ENCODE assay signal across 19 cellular contexts in genomic region chr6:144053601-144054000, GRCh38. TPM values are rescaled to one million over a fixed set of nuclear protein-coding genes. Genes with fewer than 3 reads are reported as not detected.
A peak's percentile ranks its signal among the peaks of the same experiment; 100 is the strongest.
DNase-seq lines count a peak whose midpoint lies in the region; ATAC-seq and TF ChIP-seq lines count a peak whose summit lies in the region.
"Had no signal": no experiment of that assay in that cellular context is flagged by ENCODE, and none has a peak within 500 bp of the region (broad histone marks: within the 10 kb centered on the region; RNA-seq: fewer than 3 reads in every experiment).

No MANE protein-coding gene starts in this region.

- H3K9ac ChIP-seq in PC-3 (ENCODE audit: low read length): no peak overlapping the region
- H3K9ac ChIP-seq: BLaER1, GM23248 had no signal

- no peak for TF ChIP-seq POLR2A in NB4 (IDR thresholded peaks at IDR 0.05; ENCODE audit: extremely low read depth, insufficient read length)

- H3K4me1 ChIP-seq in PC-3 (ENCODE audit: insufficient read depth, low read length): no peaks in the 10 kb centered on the region
- H3K4me1 ChIP-seq: BLaER1 had no signal

- H3K4me3 ChIP-seq in NB4 (ENCODE audit: low read depth, low read length) (no peak overlapping the region), PC-3 (ENCODE audit: low read length) (no peak overlapping the region)
- H3K4me3 ChIP-seq: BLaER1, GM23248, PC-9 had no signal

- H3K36me3 ChIP-seq in PC-3 (ENCODE audit: low read depth, low read length): no peaks in the 10 kb centered on the region
- H3K36me3 ChIP-seq: BLaER1 had no signal

- no TSS peak for BruUV-seq in PC-3 (replicated peaks; lab: Mats Ljungman, UMichigan)

- TF ChIP-seq CTCF in NB4 (IDR thresholded peaks at IDR 0.05; ENCODE audit: low read depth, low read length) (no peak), PC-3 (conservative IDR thresholded peaks at IDR 0.05; ENCODE audit: low read depth, low read length) (no peak)

- peaks cover 3 to 12% of the 10 kb centered on the region in 2 donors for H3K36me3 Mint-ChIP-seq in activated T-cell treated with anti-CD3 and anti-CD28 coated beads, Interleukin-2, amount 50 U/mL, for 72 hours (ENCODE audit: insufficient read depth in 2 of 2)
- H3K36me3 Mint-ChIP-seq in immature natural killer cell: peaks cover 0 to 4% (median 0%) of the 10 kb centered on the region in 3 donors

- peaks cover 2 to 9% of the 10 kb centered on the region in 2 donors for H3K9me3 Mint-ChIP-seq in activated T-cell treated with anti-CD3 and anti-CD28 coated beads, Interleukin-2, amount 50 U/mL, for 72 hours
- H3K9me3 Mint-ChIP-seq in immature natural killer cell: peaks cover 0 to 2% (median 0%) of the 10 kb centered on the region in 6 donors

- no peaks in the 10 kb centered on the region for H3K9me3 ChIP-seq in PC-3 (ENCODE audit: low read length)

- no peaks in the 10 kb centered on the region for H3K9me2 ChIP-seq in PC-3 (replicated peaks; ENCODE audit: low read length)

- H4K20me1 ChIP-seq in PC-3 (ENCODE audit: low read length): no peaks in the 10 kb centered on the region
- H4K20me1 ChIP-seq: BLaER1 had no signal

- no peak overlapping the region for H2AFZ ChIP-seq in PC-3 (ENCODE audit: low read length)
- H2AFZ ChIP-seq: GM23248, PC-9 had no signal

- no peak overlapping the region for H3K4me2 ChIP-seq in PC-3 (ENCODE audit: low read length)
- H3K4me2 ChIP-seq: BLaER1, PC-9 had no signal

- no peak for ATAC-seq in activated T-cell treated with anti-CD3 and anti-CD28 coated beads, Interleukin-2, amount 50 U/mL, for 72 hours (replicated peaks in 1 of 2)
- no peak for ATAC-seq in PC-3
- no peak for ATAC-seq in GM18873 (IDR thresholded peaks at IDR 0.05; ENCODE audit: low FRiP score, unreplicated experiment)

- intact Hi-C loops in PC-3 (cut with micrococcal nuclease): no loop called here

- peak overlapping the region in 1 of 2 donors; percentile 24 for H3K4me3 Mint-ChIP-seq in activated T-cell treated with anti-CD3 and anti-CD28 coated beads, Interleukin-2, amount 50 U/mL, for 72 hours
- peak overlapping the region in 2 of 5 donors; percentile 5 to 85 for H3K4me3 Mint-ChIP-seq in immature natural killer cell

- DNase-seq in activated T-cell treated with anti-CD3 and anti-CD28 coated beads, Interleukin-2, amount 50 U/mL, for 72 hours: no peak
- DNase-seq in activated T-cell treated with anti-CD3 and anti-CD28 coated beads for 4 hours: no peak
- peak; percentile 35 for DNase-seq in NB4 (ENCODE audit: low read depth)
- no peak for DNase-seq in immature natural killer cell
- no peak for DNase-seq in cerebellar nuclear complex (lab: John Stamatoyannopoulos, UW)
- no peak for DNase-seq in PC-3
- DNase-seq: DND-41, GDM1, GM23248, HCEC 1CT, IMR-90, MM.1S, NCI-H1417, NCI-H1930, NCI-H226, NCI-H524, PC-9 had no signal

- peaks cover 47% of the 10 kb centered on the region for H3K4me1 Mint-ChIP-seq in activated T-cell treated with anti-CD3 and anti-CD28 coated beads, Interleukin-2, amount 50 U/mL, for 72 hours (ENCODE audit: low read depth)
- H3K4me1 Mint-ChIP-seq in immature natural killer cell: peaks cover 35 to 38% of the 10 kb centered on the region in 2 donors

- H3K27me3 Mint-ChIP-seq in activated T-cell treated with anti-CD3 and anti-CD28 coated beads, Interleukin-2, amount 50 U/mL, for 72 hours (ENCODE audit: low read depth): no peaks in the 10 kb centered on the region
- peaks cover 3 to 6% (median 4%) of the 10 kb centered on the region in 3 donors for H3K27me3 Mint-ChIP-seq in immature natural killer cell (ENCODE audit: low read depth in 3 of 3)

- CTCF ChIA-PET in PC-3 (lab: Charles Lee): no interaction called here

- H3K27ac ChIP-seq in PC-3 (ENCODE audit: low read length): no peak overlapping the region
- H3K27ac ChIP-seq: BLaER1, GM23248, PC-9 had no signal

- H3F3A ChIP-seq in PC-3 (ENCODE audit: low read length, unreplicated experiment): no peaks in the 10 kb centered on the region

- no peaks in the 10 kb centered on the region for H3K27me3 ChIP-seq in PC-3 (ENCODE audit: low read length)
- H3K27me3 ChIP-seq: BLaER1 had no signal

- H3K79me2 ChIP-seq in PC-3 (ENCODE audit: low read length): no peaks in the 10 kb centered on the region

- peak overlapping the region; percentile 41 for H3K27ac Mint-ChIP-seq in activated T-cell treated with anti-CD3 and anti-CD28 coated beads, Interleukin-2, amount 50 U/mL, for 72 hours
- H3K27ac Mint-ChIP-seq in immature natural killer cell: peak overlapping the region in 4 of 6 donors; percentile 15 to 90 (median 42)

- POLR2A ChIA-PET in PC-3 (lab: Charles Lee; ENCODE audit: unreplicated experiment): no interaction called here

RNA-seq across cellular contexts. Expression of gene SF3B5, which starts 41.8 kb away (rescaled TPM):
- total RNA-seq in activated T-cell treated with anti-CD3 and anti-CD28 coated beads, Interleukin-2, amount 50 U/mL, for 72 hours: 100 to 1,000 TPM; 126 to 141 TPM
- polyA plus RNA-seq in immature natural killer cell: 100 to 1,000 TPM; 346 to 550 (median 357) TPM
- total RNA-seq in PC-3 (2014; rRNA removed): 124 and 139 TPM in 2 replicates

RNA-seq across cellular contexts. Expression of gene PLAGL1, which starts 45.5 kb away (rescaled TPM):
- total RNA-seq in activated T-cell treated with anti-CD3 and anti-CD28 coated beads, Interleukin-2, amount 50 U/mL, for 72 hours: 10 to 100 TPM; 36.6 to 51.8 TPM
- polyA plus RNA-seq in immature natural killer cell: 1 to 10 TPM in 2 of 3 donors, not detected in 1; 2.4 to 2.9 TPM
- 10.9 and 14.4 TPM in 2 replicates for total RNA-seq in PC-3 (2014; rRNA removed)
